Comparison of ENCODE assay signal across 1 cellular context in the genomic region with DNA sequence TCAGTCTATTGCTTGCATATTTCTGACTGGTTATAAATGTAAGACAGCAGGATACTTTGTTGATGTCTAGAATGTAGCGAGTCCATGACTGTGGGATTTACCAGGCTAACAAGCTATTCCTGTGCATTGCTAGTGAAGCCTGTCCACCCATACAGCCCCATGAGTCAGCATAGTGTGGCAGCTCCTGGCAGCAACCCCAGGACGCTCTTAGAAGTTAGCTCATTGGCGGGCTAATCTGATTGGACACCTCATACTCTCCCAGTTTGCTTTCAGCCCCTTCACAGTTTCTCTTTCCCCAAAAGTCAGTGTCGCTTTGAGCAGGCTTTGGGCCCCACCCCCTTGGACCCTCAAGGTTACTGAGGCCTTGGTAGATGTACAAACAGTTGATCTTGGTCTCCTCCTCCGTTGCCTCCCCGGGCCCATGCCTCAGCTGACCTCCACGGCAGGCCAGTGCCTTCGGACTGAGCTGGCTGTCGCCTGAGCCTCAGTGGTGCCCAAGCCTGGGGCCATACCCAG.
TF ChIP-seq lines count a peak whose summit lies in the region.

No MANE protein-coding gene starts in this region.

TF ChIP-seq in GM23338, 12 proteins besides CTCF, POLR2A, EP300 and RAD21 (continued from another document):
- TF ChIP-seq, protein P1, sequence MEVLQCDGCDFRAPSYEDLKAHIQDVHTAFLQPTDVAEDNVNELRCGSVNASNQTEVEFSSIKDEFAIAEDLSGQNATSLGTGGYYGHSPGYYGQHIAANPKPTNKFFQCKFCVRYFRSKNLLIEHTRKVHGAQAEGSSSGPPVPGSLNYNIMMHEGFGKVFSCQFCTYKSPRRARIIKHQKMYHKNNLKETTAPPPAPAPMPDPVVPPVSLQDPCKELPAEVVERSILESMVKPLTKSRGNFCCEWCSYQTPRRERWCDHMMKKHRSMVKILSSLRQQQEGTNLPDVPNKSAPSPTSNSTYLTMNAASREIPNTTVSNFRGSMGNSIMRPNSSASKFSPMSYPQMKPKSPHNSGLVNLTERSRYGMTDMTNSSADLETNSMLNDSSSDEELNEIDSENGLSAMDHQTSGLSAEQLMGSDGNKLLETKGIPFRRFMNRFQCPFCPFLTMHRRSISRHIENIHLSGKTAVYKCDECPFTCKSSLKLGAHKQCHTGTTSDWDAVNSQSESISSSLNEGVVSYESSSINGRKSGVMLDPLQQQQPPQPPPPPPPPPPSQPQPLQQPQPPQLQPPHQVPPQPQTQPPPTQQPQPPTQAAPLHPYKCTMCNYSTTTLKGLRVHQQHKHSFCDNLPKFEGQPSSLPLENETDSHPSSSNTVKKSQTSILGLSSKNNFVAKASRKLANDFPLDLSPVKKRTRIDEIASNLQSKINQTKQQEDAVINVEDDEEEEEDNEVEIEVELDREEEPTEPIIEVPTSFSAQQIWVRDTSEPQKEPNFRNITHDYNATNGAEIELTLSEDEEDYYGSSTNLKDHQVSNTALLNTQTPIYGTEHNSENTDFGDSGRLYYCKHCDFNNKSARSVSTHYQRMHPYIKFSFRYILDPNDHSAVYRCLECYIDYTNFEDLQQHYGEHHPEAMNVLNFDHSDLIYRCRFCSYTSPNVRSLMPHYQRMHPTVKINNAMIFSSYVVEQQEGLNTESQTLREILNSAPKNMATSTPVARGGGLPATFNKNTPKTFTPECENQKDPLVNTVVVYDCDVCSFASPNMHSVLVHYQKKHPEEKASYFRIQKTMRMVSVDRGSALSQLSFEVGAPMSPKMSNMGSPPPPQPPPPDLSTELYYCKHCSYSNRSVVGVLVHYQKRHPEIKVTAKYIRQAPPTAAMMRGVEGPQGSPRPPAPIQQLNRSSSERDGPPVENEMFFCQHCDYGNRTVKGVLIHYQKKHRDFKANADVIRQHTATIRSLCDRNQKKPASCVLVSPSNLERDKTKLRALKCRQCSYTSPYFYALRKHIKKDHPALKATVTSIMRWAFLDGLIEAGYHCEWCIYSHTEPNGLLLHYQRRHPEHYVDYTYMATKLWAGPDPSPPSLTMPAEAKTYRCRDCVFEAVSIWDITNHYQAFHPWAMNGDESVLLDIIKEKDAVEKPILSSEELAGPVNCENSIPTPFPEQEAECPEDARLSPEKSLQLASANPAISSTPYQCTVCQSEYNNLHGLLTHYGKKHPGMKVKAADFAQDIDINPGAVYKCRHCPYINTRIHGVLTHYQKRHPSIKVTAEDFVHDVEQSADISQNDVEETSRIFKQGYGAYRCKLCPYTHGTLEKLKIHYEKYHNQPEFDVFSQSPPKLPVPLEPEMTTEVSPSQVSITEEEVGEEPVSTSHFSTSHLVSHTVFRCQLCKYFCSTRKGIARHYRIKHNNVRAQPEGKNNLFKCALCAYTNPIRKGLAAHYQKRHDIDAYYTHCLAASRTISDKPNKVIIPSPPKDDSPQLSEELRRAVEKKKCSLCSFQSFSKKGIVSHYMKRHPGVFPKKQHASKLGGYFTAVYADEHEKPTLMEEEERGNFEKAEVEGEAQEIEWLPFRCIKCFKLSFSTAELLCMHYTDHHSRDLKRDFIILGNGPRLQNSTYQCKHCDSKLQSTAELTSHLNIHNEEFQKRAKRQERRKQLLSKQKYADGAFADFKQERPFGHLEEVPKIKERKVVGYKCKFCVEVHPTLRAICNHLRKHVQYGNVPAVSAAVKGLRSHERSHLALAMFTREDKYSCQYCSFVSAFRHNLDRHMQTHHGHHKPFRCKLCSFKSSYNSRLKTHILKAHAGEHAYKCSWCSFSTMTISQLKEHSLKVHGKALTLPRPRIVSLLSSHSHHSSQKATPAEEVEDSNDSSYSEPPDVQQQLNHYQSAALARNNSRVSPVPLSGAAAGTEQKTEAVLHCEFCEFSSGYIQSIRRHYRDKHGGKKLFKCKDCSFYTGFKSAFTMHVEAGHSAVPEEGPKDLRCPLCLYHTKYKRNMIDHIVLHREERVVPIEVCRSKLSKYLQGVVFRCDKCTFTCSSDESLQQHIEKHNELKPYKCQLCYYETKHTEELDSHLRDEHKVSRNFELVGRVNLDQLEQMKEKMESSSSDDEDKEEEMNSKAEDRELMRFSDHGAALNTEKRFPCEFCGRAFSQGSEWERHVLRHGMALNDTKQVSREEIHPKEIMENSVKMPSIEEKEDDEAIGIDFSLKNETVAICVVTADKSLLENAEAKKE (CRISPR knock-in tag; IDR thresholded peaks at IDR 0.05), result no peak
- TF ChIP-seq POLR2AphosphoS5 (IDR thresholded peaks at IDR 0.05; ENCODE audit: low read depth), result no peak
- no peak for TF ChIP-seq JUNB (IDR thresholded peaks at IDR 0.05; ENCODE audit: unreplicated experiment)
- TF ChIP-seq EZH2 (IDR thresholded peaks at IDR 0.05; ENCODE audit: low read depth, unreplicated experiment), result no peak
- TF ChIP-seq ZNF331 (CRISPR knock-in tag; IDR thresholded peaks at IDR 0.05; ENCODE audit: low read depth), result no peak
- TF ChIP-seq, protein P2, sequence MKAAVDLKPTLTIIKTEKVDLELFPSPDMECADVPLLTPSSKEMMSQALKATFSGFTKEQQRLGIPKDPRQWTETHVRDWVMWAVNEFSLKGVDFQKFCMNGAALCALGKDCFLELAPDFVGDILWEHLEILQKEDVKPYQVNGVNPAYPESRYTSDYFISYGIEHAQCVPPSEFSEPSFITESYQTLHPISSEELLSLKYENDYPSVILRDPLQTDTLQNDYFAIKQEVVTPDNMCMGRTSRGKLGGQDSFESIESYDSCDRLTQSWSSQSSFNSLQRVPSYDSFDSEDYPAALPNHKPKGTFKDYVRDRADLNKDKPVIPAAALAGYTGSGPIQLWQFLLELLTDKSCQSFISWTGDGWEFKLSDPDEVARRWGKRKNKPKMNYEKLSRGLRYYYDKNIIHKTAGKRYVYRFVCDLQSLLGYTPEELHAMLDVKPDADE (IDR thresholded peaks at IDR 0.05), result no peak
